1 cellular context compared by ENCODE assay signal in the genomic region with DNA sequence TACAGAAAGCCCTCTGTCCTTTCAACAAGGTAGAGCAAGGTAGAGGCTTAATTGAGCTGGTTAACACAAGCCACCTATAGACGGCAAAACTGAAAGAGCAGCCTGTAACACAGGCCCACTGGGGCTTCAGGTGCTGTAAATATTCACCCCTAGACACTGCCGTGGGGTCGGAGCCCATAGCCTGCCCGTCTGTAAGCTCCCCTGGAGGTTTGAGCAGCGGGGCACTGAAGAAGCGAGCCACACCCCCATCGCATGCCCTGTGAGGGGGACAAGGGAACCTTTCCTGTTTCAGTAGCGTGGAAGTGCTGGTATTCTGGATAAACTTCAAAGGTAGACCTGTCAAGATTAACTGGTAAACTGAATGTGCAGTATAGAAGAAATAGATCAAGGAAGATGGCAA.
TF ChIP-seq lines count a peak whose summit lies in the region.

No MANE protein-coding gene starts in this region.

TF ChIP-seq in H1, 55 proteins besides CTCF, POLR2A, EP300 and RAD21:
- TF ChIP-seq SAP30 (IDR thresholded peaks at IDR 0.05; ENCODE audit: insufficient read depth, insufficient replicate concordance, low read length), result no peak
- TF ChIP-seq EGR1 (IDR thresholded peaks at IDR 0.05; ENCODE audit: borderline replicate concordance, low read depth, low read length), result no peak
- no peak for TF ChIP-seq RFX5 (IDR thresholded peaks at IDR 0.05; ENCODE audit: borderline replicate concordance, low read depth, low read length)
- TF ChIP-seq SP4 (IDR thresholded peaks at IDR 0.05; ENCODE audit: low read length), result no peak
- no peak for TF ChIP-seq ASH2L (IDR thresholded peaks at IDR 0.05; ENCODE audit: low read length)
- TF ChIP-seq SRF (IDR thresholded peaks at IDR 0.05; ENCODE audit: low read depth, low read length), result no peak
- TF ChIP-seq JUN (IDR thresholded peaks at IDR 0.05; ENCODE audit: low read depth, low read length), result no peak
- TF ChIP-seq, protein P1, sequence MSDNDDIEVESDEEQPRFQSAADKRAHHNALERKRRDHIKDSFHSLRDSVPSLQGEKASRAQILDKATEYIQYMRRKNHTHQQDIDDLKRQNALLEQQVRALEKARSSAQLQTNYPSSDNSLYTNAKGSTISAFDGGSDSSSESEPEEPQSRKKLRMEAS (IDR thresholded peaks at IDR 0.05), result no peak
- TF ChIP-seq KDM1A (IDR thresholded peaks at IDR 0.05; ENCODE audit: borderline replicate concordance, low read length), result no peak
- no peak for TF ChIP-seq KDM4A (IDR thresholded peaks at IDR 0.05; ENCODE audit: low read depth, low read length, severe bottlenecking)
- no peak for TF ChIP-seq CHD2 (IDR thresholded peaks at IDR 0.05; ENCODE audit: low read length)
- no peak for TF ChIP-seq EZH2 (IDR thresholded peaks at IDR 0.05; ENCODE audit: low read depth, low read length, severe bottlenecking)
